ENCODE assay signal across 12 cellular contexts in genomic region chr17:74206332-74206818, GRCh38. TPM values are rescaled to one million over a fixed set of nuclear protein-coding genes. Genes with fewer than 3 reads are reported as not detected.
DNase-seq lines count a peak whose midpoint lies in the region; ATAC-seq and TF ChIP-seq lines count a peak whose summit lies in the region.
"Had no signal": no experiment of that assay in that cellular context is flagged by ENCODE, and none has a peak within 500 bp of the region (broad histone marks: within the 10 kb centered on the region; RNA-seq: fewer than 3 reads in every experiment).

No MANE protein-coding gene starts in this region.

- peak overlapping the region; percentile 78 for H3K4me2 ChIP-seq in DND-41 (ENCODE audit: insufficient read depth, low read length)

- peaks cover 2% of the 10 kb centered on the region for H3K27me3 ChIP-seq in DND-41 (ENCODE audit: insufficient read depth, low read length, poor library complexity)
- no peaks in the 10 kb centered on the region for H3K27me3 ChIP-seq in naive thymus-derived CD4-positive, alpha-beta T cell (ENCODE audit: control insufficient read depth in 2 of 2, insufficient read depth in 2 of 2, low read length in 2 of 2)

- H3K9me3 ChIP-seq in DND-41 (ENCODE audit: insufficient read depth, low read length, severe bottlenecking), result no peaks in the 10 kb centered on the region
- no peaks in the 10 kb centered on the region for H3K9me3 ChIP-seq in naive thymus-derived CD4-positive, alpha-beta T cell (ENCODE audit: control insufficient read depth in 2 of 3, low read length in 3 of 3)

- ATAC-seq in DND-41 (ENCODE audit: insufficient read depth, low read depth) (no peak), esophagus mucosa (no peak), HG03175 (IDR thresholded peaks at IDR 0.05; ENCODE audit: unreplicated experiment) (no peak), HG03159 (IDR thresholded peaks at IDR 0.05; ENCODE audit: unreplicated experiment) (no peak), GM19023 (IDR thresholded peaks at IDR 0.05; ENCODE audit: unreplicated experiment) (no peak)
- no peak for ATAC-seq in activated naive CD8-positive, alpha-beta T cell treated with anti-CD3 and anti-CD28 coated beads, Interleukin-2, amount 10 ng/mL, durations not matched to agents 7 days and 5 days (ENCODE audit: low read depth)
- no peak for ATAC-seq in naive thymus-derived CD4-positive, alpha-beta T cell

- peaks cover 42% of the 10 kb centered on the region for H3K4me1 Mint-ChIP-seq in activated naive CD8-positive, alpha-beta T cell treated with anti-CD3 and anti-CD28 coated beads, Interleukin-2, amount 10 ng/mL, durations not matched to agents 7 days and 5 days
- H3K4me1 Mint-ChIP-seq in naive thymus-derived CD4-positive, alpha-beta T cell, result peaks cover 27 to 55% (median 47%) of the 10 kb centered on the region in 7 donors

- peaks cover 51% of the 10 kb centered on the region for H3K79me2 ChIP-seq in DND-41 (ENCODE audit: insufficient read depth, low read length)

- H3K4me1 ChIP-seq in DND-41 (ENCODE audit: insufficient read depth, low read length), result peaks cover 35% of the 10 kb centered on the region
- H3K4me1 ChIP-seq in naive thymus-derived CD4-positive, alpha-beta T cell (ENCODE audit: control insufficient read depth in 2 of 2, insufficient read depth in 2 of 2, low read length in 2 of 2), result peaks cover 24 to 25% of the 10 kb centered on the region in 2 donors

- TF ChIP-seq CTCF in DND-41 (IDR thresholded peaks at IDR 0.05; ENCODE audit: borderline replicate concordance, extremely low read depth, low read length, poor library complexity, severe bottlenecking) (no peak), HFF-Myc (IDR thresholded peaks at IDR 0.05; ENCODE audit: low read depth, low read length, missing control alignments) (no peak)

- POLR2A ChIA-PET in activated naive CD8-positive, alpha-beta T cell treated with anti-CD3 and anti-CD28 coated beads, Interleukin-2, amount 10 ng/mL, durations not matched to agents 7 days and 5 days (lab: Charles Lee), result no interaction called here
- POLR2A ChIA-PET in naive thymus-derived CD4-positive, alpha-beta T cell (lab: Charles Lee), result interaction anchor here (0.7 kb wide), 1 partner anchor 9 kb away, joined by 8 read pairs; no protein-coding TSS in a partner anchor

- CTCF ChIA-PET in naive thymus-derived CD4-positive, alpha-beta T cell (lab: Charles Lee), result interaction anchor here (0.8 kb wide), 1 partner anchor 89 kb away, joined by 3 read pairs; no protein-coding TSS in a partner anchor

- H3K36me3 ChIP-seq in DND-41 (ENCODE audit: insufficient read depth, low read length), result peaks cover 77% of the 10 kb centered on the region
- H3K36me3 ChIP-seq in naive thymus-derived CD4-positive, alpha-beta T cell (ENCODE audit: control insufficient read depth in 2 of 3, insufficient read depth in 3 of 3, low read length in 3 of 3), result peaks cover 8 to 60% (median 17%) of the 10 kb centered on the region in 3 experiments

- intact Hi-C loops in naive thymus-derived CD4-positive, alpha-beta T cell (cut with micrococcal nuclease), result loop anchor here (10.0 kb wide), 2 partner anchors 548 to 972 kb away; a partner anchor contains a TSS

- H3K27ac ChIP-seq in DND-41 (ENCODE audit: low read length), result no peak overlapping the region
- peak overlapping the region; percentile 86 for H3K27ac ChIP-seq in naive thymus-derived CD4-positive, alpha-beta T cell (ENCODE audit: low read depth, low read length)

- peak overlapping the region; percentile 4; the same call in 1 of the 2 replicates for H3K9ac ChIP-seq in DND-41 (ENCODE audit: low read depth, low read length)

- peaks cover 13% of the 10 kb centered on the region for H3K27me3 Mint-ChIP-seq in activated naive CD8-positive, alpha-beta T cell treated with anti-CD3 and anti-CD28 coated beads, Interleukin-2, amount 10 ng/mL, durations not matched to agents 7 days and 5 days
- peaks cover under 1 to 7% (median 1%) of the 10 kb centered on the region in 5 donors for H3K27me3 Mint-ChIP-seq in naive thymus-derived CD4-positive, alpha-beta T cell

- peaks cover 75% of the 10 kb centered on the region for H4K20me1 ChIP-seq in DND-41 (ENCODE audit: insufficient read depth, low read length)

- peak overlapping the region; percentile 44 for H3K4me3 Mint-ChIP-seq in activated naive CD8-positive, alpha-beta T cell treated with anti-CD3 and anti-CD28 coated beads, Interleukin-2, amount 10 ng/mL, durations not matched to agents 7 days and 5 days
- peak overlapping the region in 9 of 10 donors; percentile 13 to 96 (median 34) for H3K4me3 Mint-ChIP-seq in naive thymus-derived CD4-positive, alpha-beta T cell

- peaks cover 21% of the 10 kb centered on the region for H3K36me3 Mint-ChIP-seq in activated naive CD8-positive, alpha-beta T cell treated with anti-CD3 and anti-CD28 coated beads, Interleukin-2, amount 10 ng/mL, durations not matched to agents 7 days and 5 days
- peaks cover 5 to 25% (median 16%) of the 10 kb centered on the region in 5 donors for H3K36me3 Mint-ChIP-seq in naive thymus-derived CD4-positive, alpha-beta T cell

- H2AFZ ChIP-seq in DND-41 (ENCODE audit: low read depth, low read length), result no peak overlapping the region

- H3K27ac Mint-ChIP-seq in activated naive CD8-positive, alpha-beta T cell treated with anti-CD3 and anti-CD28 coated beads, Interleukin-2, amount 10 ng/mL, durations not matched to agents 7 days and 5 days, result no peak overlapping the region
- peak overlapping the region in 7 of 9 donors; percentile 1 to 86 (median 58) for H3K27ac Mint-ChIP-seq in naive thymus-derived CD4-positive, alpha-beta T cell

- no peak for DNase-seq in DND-41
- DNase-seq in HFF-Myc (ENCODE audit: extremely low read depth, low read depth), result no peak
- no peak for DNase-seq in activated naive CD8-positive, alpha-beta T cell treated with anti-CD3 and anti-CD28 coated beads, Interleukin-2, amount 10 ng/mL, durations not matched to agents 7 days and 5 days
- DNase-seq in naive thymus-derived CD4-positive, alpha-beta T cell, result no peak
- DNase-seq: GDM1, HCEC 1CT, NCI-H1436 treated with DMSO at 0.1 percent for 48 hours, retina had no signal

- no peaks in the 10 kb centered on the region for H3K9me3 Mint-ChIP-seq in activated naive CD8-positive, alpha-beta T cell treated with anti-CD3 and anti-CD28 coated beads, Interleukin-2, amount 10 ng/mL, durations not matched to agents 7 days and 5 days
- peaks cover 0 to 3% (median 0%) of the 10 kb centered on the region in 11 donors for H3K9me3 Mint-ChIP-seq in naive thymus-derived CD4-positive, alpha-beta T cell

- H3K4me3 ChIP-seq in DND-41 (ENCODE audit: low read depth in 1 of 2, low read length in 2 of 2) (peak overlapping the region in 1 of 2 experiments; percentile 26; a peak in 1 of 4 replicates), HFF-Myc (replicated peaks; ENCODE audit: low read depth, low read length) (peak overlapping the region; percentile 99)
- no peak overlapping the region for H3K4me3 ChIP-seq in naive thymus-derived CD4-positive, alpha-beta T cell (ENCODE audit: low read length)

RNA-seq across cellular contexts. Expression of gene RPL38, which starts 2.9 kb away (rescaled TPM):
- total RNA-seq in activated naive CD8-positive, alpha-beta T cell treated with anti-CD3 and anti-CD28 coated beads, Interleukin-2, amount 10 ng/mL, durations not matched to agents 7 days and 5 days, result 1,000 to 10,000 TPM; 1,138 to 1,179 TPM
- total RNA-seq in naive thymus-derived CD4-positive, alpha-beta T cell, result 1,000 to 10,000 TPM; 1,097 to 2,553 (median 2,002) TPM
- 1,000 to 10,000 TPM; 1,479 to 2,523 TPM for polyA plus RNA-seq in naive thymus-derived CD4-positive, alpha-beta T cell
- total RNA-seq in esophagus mucosa, result 1,104 TPM

RNA-seq across cellular contexts. Expression of gene TTYH2, which starts 7.0 kb away (rescaled TPM):
- 10 to 100 TPM; 10.9 to 11.2 TPM for total RNA-seq in activated naive CD8-positive, alpha-beta T cell treated with anti-CD3 and anti-CD28 coated beads, Interleukin-2, amount 10 ng/mL, durations not matched to agents 7 days and 5 days
- 10 to 100 TPM in 2 of 5 experiments, 1 to 10 TPM in 3; 5.5 to 15.8 (median 9.9) TPM for total RNA-seq in naive thymus-derived CD4-positive, alpha-beta T cell
- polyA plus RNA-seq in naive thymus-derived CD4-positive, alpha-beta T cell, result 1 to 10 TPM; 1.9 to 2.0 TPM
- total RNA-seq in esophagus mucosa, result 0.88 TPM
